7 cellular contexts compared by ENCODE assay signal in the genomic region with DNA sequence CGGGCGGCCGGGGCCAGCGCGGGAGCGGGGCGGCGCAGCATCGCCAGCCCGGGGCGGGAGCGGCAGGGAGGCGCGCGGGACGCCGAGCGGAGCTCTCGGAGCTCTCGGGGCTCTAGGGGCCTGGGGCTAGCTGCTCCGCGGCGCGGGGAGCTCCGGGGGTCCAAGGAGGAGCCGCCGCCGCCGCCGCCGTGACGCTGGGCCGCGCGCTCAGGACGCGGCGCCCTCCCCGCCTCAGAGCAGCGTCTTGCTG. TPM values are rescaled to one million over a fixed set of nuclear protein-coding genes. Genes with fewer than 3 reads are reported as not detected.
A peak's percentile ranks its signal among the peaks of the same experiment; 100 is the strongest.
DNase-seq lines count a peak whose midpoint lies in the region; ATAC-seq and TF ChIP-seq lines count a peak whose summit lies in the region.

No MANE protein-coding gene starts in this region.

- H3K4me1 ChIP-seq in neutrophil (ENCODE audit: control insufficient read depth in 1 of 2, insufficient read depth in 1 of 2, low read depth in 1 of 2, low read length in 1 of 2) (peaks cover 11 to 23% of the 10 kb centered on the region in 2 experiments), foreskin keratinocyte (peaks cover 38% of the 10 kb centered on the region)

- peak overlapping the region; percentile 66 to 88 for H3K4me3 Mint-ChIP-seq in effector memory CD8-positive, alpha-beta T cell

- no peaks in the 10 kb centered on the region for H3K9me3 Mint-ChIP-seq in effector memory CD8-positive, alpha-beta T cell

- H3K27ac Mint-ChIP-seq in effector memory CD8-positive, alpha-beta T cell, result no peak overlapping the region

- H3K9me3 ChIP-seq in KOPT-K1 (ENCODE audit: insufficient read depth, low read length, poor library complexity, severe bottlenecking) (no peaks in the 10 kb centered on the region), neutrophil (no peaks in the 10 kb centered on the region)

- peaks cover 11% of the 10 kb centered on the region for H3K36me3 Mint-ChIP-seq in effector memory CD8-positive, alpha-beta T cell (ENCODE audit: insufficient read depth)

- H3K4me1 Mint-ChIP-seq in effector memory CD8-positive, alpha-beta T cell (ENCODE audit: low read depth in 2 of 2), result peaks cover 29 to 33% of the 10 kb centered on the region in 2 donors

- DNase-seq in effector memory CD8-positive, alpha-beta T cell, result no peak
- DNase-seq in foreskin keratinocyte (no peak), C1 segment of cervical spinal cord (lab: John Stamatoyannopoulos, UW) (no peak), UCSD-AML1 (lab: John Stamatoyannopoulos, UW; ENCODE audit: unreplicated experiment) (no peak)

- ATAC-seq in GM21447 (IDR thresholded peaks at IDR 0.05; ENCODE audit: unreplicated experiment) (peak; percentile 9), foreskin keratinocyte (no peak)
- ATAC-seq in effector memory CD8-positive, alpha-beta T cell (replicated peaks), result peak; percentile 21

- H3K27me3 Mint-ChIP-seq in effector memory CD8-positive, alpha-beta T cell, result no peaks in the 10 kb centered on the region

- H3K4me3 ChIP-seq in neutrophil (ENCODE audit: low read depth in 1 of 2, low read length in 1 of 2), result peak overlapping the region; percentile 52 to 67

- H3K36me3 ChIP-seq in KOPT-K1 (ENCODE audit: insufficient read depth, low read length), result no peaks in the 10 kb centered on the region
- no peaks in the 10 kb centered on the region for H3K36me3 ChIP-seq in neutrophil

- H3K27ac ChIP-seq in KOPT-K1 (ENCODE audit: low read depth, low read length, poor library complexity, severe bottlenecking) (peak overlapping the region; percentile 65), neutrophil (no peak overlapping the region), foreskin keratinocyte (no peak overlapping the region)

- TF ChIP-seq CTCF in neutrophil (IDR thresholded peaks at IDR 0.05), result no peak
- TF ChIP-seq CTCF in foreskin keratinocyte (conservative IDR thresholded peaks at IDR 0.05), result no peak

- H3K27me3 ChIP-seq in neutrophil (peaks cover 66% of the 10 kb centered on the region), foreskin keratinocyte (no peaks in the 10 kb centered on the region)

RNA-seq across cellular contexts. Expression of gene CLSTN1, which starts 0.1 kb away (rescaled TPM):
- total RNA-seq in foreskin keratinocyte, result 287 and 346 TPM in 2 replicates
- polyA plus RNA-seq in foreskin keratinocyte, result 237 and 287 TPM in 2 replicates
